8 cellular contexts compared by ENCODE assay signal in genomic region chr2:39696072-39696471, GRCh38. TPM values are rescaled to one million over a fixed set of nuclear protein-coding genes. Genes with fewer than 3 reads are reported as not detected.
DNase-seq lines count a peak whose midpoint lies in the region; ATAC-seq and TF ChIP-seq lines count a peak whose summit lies in the region.

No MANE protein-coding gene starts in this region.

- DNase-seq in EL, result peak; percentile 84
- DNase-seq in NCI-H2171 treated with DMSO at 0.1 percent for 48 hours (lab: John Stamatoyannopoulos, UW), result peak; percentile 85
- peak; percentile 6 for DNase-seq in endothelial cell (ENCODE audit: low spot score)
- DNase-seq in osteoblast (ENCODE audit: insufficient read length, low spot score, missing footprints), result peak; percentile 52
- no peak for DNase-seq in stimulated activated naive CD8-positive, alpha-beta T cell treated with anti-CD3 and anti-CD28 coated beads, Interleukin-15, amount 100 ng/mL, for 72 hours
- DNase-seq in effector memory CD8-positive, alpha-beta T cell, result no peak

- H3K27me3 Mint-ChIP-seq in endothelial cell (ENCODE audit: unreplicated experiment), result no peaks in the 10 kb centered on the region
- H3K27me3 Mint-ChIP-seq in stimulated activated naive CD8-positive, alpha-beta T cell treated with anti-CD3 and anti-CD28 coated beads, Interleukin-15, amount 100 ng/mL, for 72 hours, result peaks cover 18% of the 10 kb centered on the region
- peaks cover 18 to 28% of the 10 kb centered on the region in 2 donors for H3K27me3 Mint-ChIP-seq in effector memory CD8-positive, alpha-beta T cell

- peak overlapping the region; percentile 82 for H3K27ac ChIP-seq in osteoblast (ENCODE audit: low read depth, low read length)

- peaks cover 23% of the 10 kb centered on the region for H3K4me1 Mint-ChIP-seq in endothelial cell (ENCODE audit: unreplicated experiment)
- H3K4me1 Mint-ChIP-seq in stimulated activated naive CD8-positive, alpha-beta T cell treated with anti-CD3 and anti-CD28 coated beads, Interleukin-15, amount 100 ng/mL, for 72 hours, result no peaks in the 10 kb centered on the region
- no peaks in the 10 kb centered on the region for H3K4me1 Mint-ChIP-seq in effector memory CD8-positive, alpha-beta T cell (ENCODE audit: low read depth in 2 of 2)

- TF ChIP-seq CTCF in endothelial cell (IDR thresholded peaks at IDR 0.05; ENCODE audit: unreplicated experiment), result no peak
- TF ChIP-seq CTCF in osteoblast (IDR thresholded peaks at IDR 0.05; ENCODE audit: extremely low read depth, low read depth, low read length), result no peak

- H3K4me2 ChIP-seq in osteoblast (ENCODE audit: insufficient read depth, low read length), result no peak overlapping the region

- no peaks in the 10 kb centered on the region for H3K36me3 Mint-ChIP-seq in endothelial cell (ENCODE audit: low read depth, unreplicated experiment)
- H3K36me3 Mint-ChIP-seq in effector memory CD8-positive, alpha-beta T cell (ENCODE audit: insufficient read depth), result peaks cover 3% of the 10 kb centered on the region

- no peaks in the 10 kb centered on the region for H3K9me3 ChIP-seq in osteoblast (ENCODE audit: low read depth, low read length)

- no peaks in the 10 kb centered on the region for H3K36me3 ChIP-seq in osteoblast (ENCODE audit: insufficient read depth, low read length)

- H3K4me1 ChIP-seq in osteoblast (ENCODE audit: insufficient read depth, low read length), result peaks cover 6% of the 10 kb centered on the region

- no peaks in the 10 kb centered on the region for H3K79me2 ChIP-seq in osteoblast (ENCODE audit: insufficient read depth, low read length)

- ATAC-seq in HG03442 (IDR thresholded peaks at IDR 0.05; ENCODE audit: unreplicated experiment), result no peak
- ATAC-seq in stimulated activated naive CD8-positive, alpha-beta T cell treated with anti-CD3 and anti-CD28 coated beads, Interleukin-15, amount 100 ng/mL, for 72 hours, result no peak
- ATAC-seq in effector memory CD8-positive, alpha-beta T cell (replicated peaks), result no peak
- no peak for ATAC-seq in esophagus mucosa

- H3K9me3 Mint-ChIP-seq in endothelial cell (ENCODE audit: unreplicated experiment), result no peaks in the 10 kb centered on the region
- peaks cover 8 to 10% of the 10 kb centered on the region in 2 donors for H3K9me3 Mint-ChIP-seq in stimulated activated naive CD8-positive, alpha-beta T cell treated with anti-CD3 and anti-CD28 coated beads, Interleukin-15, amount 100 ng/mL, for 72 hours
- peaks cover 0 to 5% of the 10 kb centered on the region in 2 donors for H3K9me3 Mint-ChIP-seq in effector memory CD8-positive, alpha-beta T cell

- peak overlapping the region; percentile 85 for H3K27ac Mint-ChIP-seq in endothelial cell (ENCODE audit: unreplicated experiment)
- H3K27ac Mint-ChIP-seq in stimulated activated naive CD8-positive, alpha-beta T cell treated with anti-CD3 and anti-CD28 coated beads, Interleukin-15, amount 100 ng/mL, for 72 hours, result no peak overlapping the region
- H3K27ac Mint-ChIP-seq in effector memory CD8-positive, alpha-beta T cell, result no peak overlapping the region

- H3K4me3 Mint-ChIP-seq in endothelial cell (ENCODE audit: unreplicated experiment), result no peak overlapping the region
- no peak overlapping the region for H3K4me3 Mint-ChIP-seq in stimulated activated naive CD8-positive, alpha-beta T cell treated with anti-CD3 and anti-CD28 coated beads, Interleukin-15, amount 100 ng/mL, for 72 hours
- no peak overlapping the region for H3K4me3 Mint-ChIP-seq in effector memory CD8-positive, alpha-beta T cell

- H4K20me1 ChIP-seq in osteoblast (ENCODE audit: insufficient read depth, low read length), result no peaks in the 10 kb centered on the region

- no peak overlapping the region for H3K4me3 ChIP-seq in osteoblast (ENCODE audit: insufficient read depth, low read length)

- peak overlapping the region; percentile 20 for H2AFZ ChIP-seq in osteoblast (ENCODE audit: low read length)

- no peaks in the 10 kb centered on the region for H3K27me3 ChIP-seq in osteoblast (ENCODE audit: insufficient read depth, low read length)

RNA-seq across cellular contexts. Expression of gene TMEM178A, which starts 30.4 kb away (rescaled TPM):
- total RNA-seq in endothelial cell (ENCODE audit: unreplicated experiment) (4.8 TPM), osteoblast (0.29 and 0.72 TPM in 2 replicates), esophagus mucosa (0.40 TPM)

Comparison
In these comparisons a context has a peak if more than half of its experiments do, and no peak if none do; other contexts are left out.
1. DNase-seq: peak in EL (single experiment), NCI-H2171 treated with DMSO at 0.1 percent for 48 hours (single experiment), endothelial cell (single experiment) and osteoblast (single experiment); none in stimulated activated naive CD8-positive, alpha-beta T cell treated with anti-CD3 and anti-CD28 coated beads, Interleukin-15, amount 100 ng/mL, for 72 hours (0 of 2) and effector memory CD8-positive, alpha-beta T cell (0 of 3).